In the genomic region with DNA sequence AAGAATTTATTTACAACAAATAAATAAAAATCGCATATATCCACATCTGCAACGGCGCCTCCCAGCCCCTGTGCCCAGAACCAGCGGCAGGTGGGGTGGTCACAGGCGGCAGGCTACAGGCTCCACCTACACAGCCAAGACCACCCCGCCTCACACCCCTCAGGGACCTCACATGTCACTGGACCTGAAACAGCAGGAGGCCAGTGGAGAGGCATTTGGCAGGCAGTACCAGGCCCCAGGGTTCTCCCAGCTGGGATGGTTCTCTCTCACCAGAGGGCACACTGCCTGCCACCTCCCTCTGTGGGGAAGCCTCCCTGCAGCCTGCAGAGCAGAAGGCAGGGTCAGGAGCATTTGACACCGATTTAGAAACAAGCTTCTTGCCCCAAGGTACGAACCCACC, we compare ENCODE assay signal across 1 cellular context.
A peak's percentile ranks its signal among the peaks of the same experiment; 100 is the strongest.
TF ChIP-seq lines count a peak whose summit lies in the region.

No MANE protein-coding gene starts in this region.

TF ChIP-seq in SK-N-SH, 30 proteins besides CTCF, POLR2A, EP300 and RAD21 (continued from another document):
- no peak for TF ChIP-seq FOSL2 (IDR thresholded peaks at IDR 0.05; ENCODE audit: borderline replicate concordance, low read depth)
- TF ChIP-seq CHD2 (IDR thresholded peaks at IDR 0.05; ENCODE audit: low read length, partially characterized antibody), result peak; percentile 21
- TF ChIP-seq SMC3 (IDR thresholded peaks at IDR 0.05; ENCODE audit: low read depth, low read length), result peak; percentile 3; the same call in 1 of the 2 replicates
- no peak for TF ChIP-seq YY1 (IDR thresholded peaks at IDR 0.05; ENCODE audit: low read depth)
- no peak for TF ChIP-seq EZH2phosphoT487 (IDR thresholded peaks at IDR 0.05; ENCODE audit: borderline replicate concordance, low read depth)
- TF ChIP-seq FOXM1 (IDR thresholded peaks at IDR 0.05; ENCODE audit: low read depth), result no peak
- peak; percentile 24; the same call in 1 of the 2 replicates for TF ChIP-seq RCOR1 (IDR thresholded peaks at IDR 0.05; ENCODE audit: low read length)
- TF ChIP-seq, protein P1, sequence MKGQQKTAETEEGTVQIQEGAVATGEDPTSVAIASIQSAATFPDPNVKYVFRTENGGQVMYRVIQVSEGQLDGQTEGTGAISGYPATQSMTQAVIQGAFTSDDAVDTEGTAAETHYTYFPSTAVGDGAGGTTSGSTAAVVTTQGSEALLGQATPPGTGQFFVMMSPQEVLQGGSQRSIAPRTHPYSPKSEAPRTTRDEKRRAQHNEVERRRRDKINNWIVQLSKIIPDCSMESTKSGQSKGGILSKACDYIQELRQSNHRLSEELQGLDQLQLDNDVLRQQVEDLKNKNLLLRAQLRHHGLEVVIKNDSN (IDR thresholded peaks at IDR 0.05; ENCODE audit: borderline replicate concordance, low read depth), result no peak
- no peak for TF ChIP-seq RFX5 (IDR thresholded peaks at IDR 0.05; ENCODE audit: low read length)
- TF ChIP-seq FOXJ3 (CRISPR knock-in tag; IDR thresholded peaks at IDR 0.05), result peak; percentile 67; the same call in 1 of the 2 replicates
- no peak for TF ChIP-seq TCF12 (IDR thresholded peaks at IDR 0.05)
- TF ChIP-seq, protein P2, sequence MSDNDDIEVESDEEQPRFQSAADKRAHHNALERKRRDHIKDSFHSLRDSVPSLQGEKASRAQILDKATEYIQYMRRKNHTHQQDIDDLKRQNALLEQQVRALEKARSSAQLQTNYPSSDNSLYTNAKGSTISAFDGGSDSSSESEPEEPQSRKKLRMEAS (IDR thresholded peaks at IDR 0.05; ENCODE audit: low read depth), result no peak
- no peak for TF ChIP-seq MEF2A (IDR thresholded peaks at IDR 0.05; ENCODE audit: borderline replicate concordance, low read depth)
- no peak for TF ChIP-seq SIN3A (IDR thresholded peaks at IDR 0.05; ENCODE audit: borderline replicate concordance, low read depth, low read length)
- TF ChIP-seq, protein P3, sequence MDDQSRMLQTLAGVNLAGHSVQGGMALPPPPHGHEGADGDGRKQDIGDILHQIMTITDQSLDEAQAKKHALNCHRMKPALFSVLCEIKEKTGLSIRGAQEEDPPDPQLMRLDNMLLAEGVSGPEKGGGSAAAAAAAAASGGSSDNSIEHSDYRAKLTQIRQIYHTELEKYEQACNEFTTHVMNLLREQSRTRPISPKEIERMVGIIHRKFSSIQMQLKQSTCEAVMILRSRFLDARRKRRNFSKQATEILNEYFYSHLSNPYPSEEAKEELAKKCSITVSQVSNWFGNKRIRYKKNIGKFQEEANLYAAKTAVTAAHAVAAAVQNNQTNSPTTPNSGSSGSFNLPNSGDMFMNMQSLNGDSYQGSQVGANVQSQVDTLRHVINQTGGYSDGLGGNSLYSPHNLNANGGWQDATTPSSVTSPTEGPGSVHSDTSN (IDR thresholded peaks at IDR 0.05), result no peak
- TF ChIP-seq, protein P4, sequence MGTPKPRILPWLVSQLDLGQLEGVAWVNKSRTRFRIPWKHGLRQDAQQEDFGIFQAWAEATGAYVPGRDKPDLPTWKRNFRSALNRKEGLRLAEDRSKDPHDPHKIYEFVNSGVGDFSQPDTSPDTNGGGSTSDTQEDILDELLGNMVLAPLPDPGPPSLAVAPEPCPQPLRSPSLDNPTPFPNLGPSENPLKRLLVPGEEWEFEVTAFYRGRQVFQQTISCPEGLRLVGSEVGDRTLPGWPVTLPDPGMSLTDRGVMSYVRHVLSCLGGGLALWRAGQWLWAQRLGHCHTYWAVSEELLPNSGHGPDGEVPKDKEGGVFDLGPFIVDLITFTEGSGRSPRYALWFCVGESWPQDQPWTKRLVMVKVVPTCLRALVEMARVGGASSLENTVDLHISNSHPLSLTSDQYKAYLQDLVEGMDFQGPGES (IDR thresholded peaks at IDR 0.05; ENCODE audit: low read depth, low read length), result no peak
- TF ChIP-seq GABPA (IDR thresholded peaks at IDR 0.05; ENCODE audit: low read depth), result no peak
- TF ChIP-seq NFIC (IDR thresholded peaks at IDR 0.05; ENCODE audit: borderline replicate concordance), result no peak
- TF ChIP-seq, protein P5, sequence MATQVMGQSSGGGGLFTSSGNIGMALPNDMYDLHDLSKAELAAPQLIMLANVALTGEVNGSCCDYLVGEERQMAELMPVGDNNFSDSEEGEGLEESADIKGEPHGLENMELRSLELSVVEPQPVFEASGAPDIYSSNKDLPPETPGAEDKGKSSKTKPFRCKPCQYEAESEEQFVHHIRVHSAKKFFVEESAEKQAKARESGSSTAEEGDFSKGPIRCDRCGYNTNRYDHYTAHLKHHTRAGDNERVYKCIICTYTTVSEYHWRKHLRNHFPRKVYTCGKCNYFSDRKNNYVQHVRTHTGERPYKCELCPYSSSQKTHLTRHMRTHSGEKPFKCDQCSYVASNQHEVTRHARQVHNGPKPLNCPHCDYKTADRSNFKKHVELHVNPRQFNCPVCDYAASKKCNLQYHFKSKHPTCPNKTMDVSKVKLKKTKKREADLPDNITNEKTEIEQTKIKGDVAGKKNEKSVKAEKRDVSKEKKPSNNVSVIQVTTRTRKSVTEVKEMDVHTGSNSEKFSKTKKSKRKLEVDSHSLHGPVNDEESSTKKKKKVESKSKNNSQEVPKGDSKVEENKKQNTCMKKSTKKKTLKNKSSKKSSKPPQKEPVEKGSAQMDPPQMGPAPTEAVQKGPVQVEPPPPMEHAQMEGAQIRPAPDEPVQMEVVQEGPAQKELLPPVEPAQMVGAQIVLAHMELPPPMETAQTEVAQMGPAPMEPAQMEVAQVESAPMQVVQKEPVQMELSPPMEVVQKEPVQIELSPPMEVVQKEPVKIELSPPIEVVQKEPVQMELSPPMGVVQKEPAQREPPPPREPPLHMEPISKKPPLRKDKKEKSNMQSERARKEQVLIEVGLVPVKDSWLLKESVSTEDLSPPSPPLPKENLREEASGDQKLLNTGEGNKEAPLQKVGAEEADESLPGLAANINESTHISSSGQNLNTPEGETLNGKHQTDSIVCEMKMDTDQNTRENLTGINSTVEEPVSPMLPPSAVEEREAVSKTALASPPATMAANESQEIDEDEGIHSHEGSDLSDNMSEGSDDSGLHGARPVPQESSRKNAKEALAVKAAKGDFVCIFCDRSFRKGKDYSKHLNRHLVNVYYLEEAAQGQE (IDR thresholded peaks at IDR 0.05; ENCODE audit: low read depth, low read length), result no peak
